Comparison of ENCODE assay signal across 26 cellular contexts in genomic region chr6:20328266-20328946, GRCh38.
DNase-seq lines count a peak whose midpoint lies in the region; ATAC-seq, FAIRE-seq and TF ChIP-seq lines count a peak whose summit lies in the region.
"Had no signal": no experiment of that assay in that cellular context is flagged by ENCODE, and none has a peak within 500 bp of the region (broad histone marks: within the 10 kb centered on the region; RNA-seq: fewer than 3 reads in every experiment).

No MANE protein-coding gene starts in this region.

- CTCF ChIA-PET in K562 (lab: Yijun Ruan, JAX; ENCODE audit: low intra/inter-chr PET ratio), result no interaction called here

- H3K36me3 ChIP-seq in right atrium auricular region, result no peaks in the 10 kb centered on the region
- no peaks in the 10 kb centered on the region for H3K36me3 ChIP-seq in K562 (ENCODE audit: control insufficient read depth, insufficient read depth, low read length)
- H3K36me3 ChIP-seq in neural progenitor cell, result no peaks in the 10 kb centered on the region

- H3K79me2 ChIP-seq in K562 (ENCODE audit: control insufficient read depth, insufficient read depth, low read length), result no peaks in the 10 kb centered on the region
- H3K79me2 ChIP-seq in neural progenitor cell (ENCODE audit: low read depth), result no peaks in the 10 kb centered on the region

- H3K9me3 Mint-ChIP-seq in neural progenitor cell (no peaks in the 10 kb centered on the region), type B pancreatic cell (no peaks in the 10 kb centered on the region)
- H3K9me3 Mint-ChIP-seq: CD14-positive monocyte, H9, HFFc6 had no signal

- H3K9me1 ChIP-seq in K562 (ENCODE audit: control insufficient read depth, insufficient read depth, low read length), result no peaks in the 10 kb centered on the region

- H3K27me3 Mint-ChIP-seq in neural progenitor cell (ENCODE audit: insufficient read depth, low read depth), result peaks cover 3% of the 10 kb centered on the region
- no peaks in the 10 kb centered on the region for H3K27me3 Mint-ChIP-seq in type B pancreatic cell

- ATAC-seq in left ventricle myocardium superior (peak; percentile 26), K562 (peak; percentile 39), GM19035 (IDR thresholded peaks at IDR 0.05; ENCODE audit: unreplicated experiment) (no peak)

- TF ChIP-seq RAD21 in K562 (CRISPR knock-in tag; conservative IDR thresholded peaks at IDR 0.05 in 1 of 2, IDR thresholded peaks at IDR 0.05 in 1 of 2), result no peak

- H3K4me3 ChIP-seq in right atrium auricular region (no peak overlapping the region), K562 (no peak overlapping the region), neural progenitor cell (no peak overlapping the region)
- H3K4me3 ChIP-seq: PC-9 had no signal

- H3K27me3 ChIP-seq in right atrium auricular region, result no peaks in the 10 kb centered on the region
- no peaks in the 10 kb centered on the region for H3K27me3 ChIP-seq in K562 (ENCODE audit: control insufficient read depth in 2 of 2, insufficient read depth in 2 of 2, low read length in 2 of 2)
- H3K27me3 ChIP-seq in neural progenitor cell, result no peaks in the 10 kb centered on the region

- no peaks in the 10 kb centered on the region for H3F3A ChIP-seq in neural progenitor cell (ENCODE audit: low read depth)

- DNase-seq in left ventricle myocardium superior (no peak), right atrium auricular region (ENCODE audit: low spot score) (no peak), K562 (ENCODE audit: extremely low read depth in 1 of 4, low spot score in 3 of 4) (no peak), neural progenitor cell (ENCODE audit: low spot score) (no peak), type B pancreatic cell (ENCODE audit: extremely low spot score, unreplicated experiment) (no peak), hepatic stellate cell (ENCODE audit: low spot score) (no peak), inferior parietal cortex (ENCODE audit: extremely low spot score) (no peak)
- DNase-seq: DMS53, GF-D8, H9, HFFc6, MM.1S, NCI-H1048, NCI-H146, NCI-H2029, NCI-H2227 treated with DMSO at 0.1 percent for 48 hours, NCI-H510A, NCI-H748 treated with DMSO at 0.1 percent for 48 hours, PC-9, SHP77 treated with DMSO at 0.1 percent for 48 hours had no signal

- POLR2A ChIA-PET in K562 (lab: Yijun Ruan, JAX), result interaction anchor here (0.5 to 1.3 kb wide), 4 partner anchors 13 to 75 kb away, joined by 3 read pairs; no protein-coding TSS in a partner anchor

- H3K27ac Mint-ChIP-seq in neural progenitor cell (peak overlapping the region; percentile 15), type B pancreatic cell (peak overlapping the region; percentile 40)
- H3K27ac Mint-ChIP-seq: B cell, HFFc6 had no signal

- H3K36me3 Mint-ChIP-seq in neural progenitor cell (no peaks in the 10 kb centered on the region), type B pancreatic cell (no peaks in the 10 kb centered on the region)
- H3K36me3 Mint-ChIP-seq: CD14-positive monocyte had no signal

- in situ Hi-C loops in K562 (cut with MboI), result no loop called here

- no peak overlapping the region for H3K4me3 Mint-ChIP-seq in neural progenitor cell
- no peak overlapping the region for H3K4me3 Mint-ChIP-seq in type B pancreatic cell
- H3K4me3 Mint-ChIP-seq: B cell, CD14-positive monocyte, H9, HFFc6 had no signal

- H3K4me2 ChIP-seq in K562 (ENCODE audit: insufficient read depth, low read length) (no peak overlapping the region), neural progenitor cell (no peak overlapping the region)
- H3K4me2 ChIP-seq: PC-9 had no signal

- WGBS in K562 (ENCODE audit: insufficient coverage, low coverage, missing lambda C conversion rate), result 31% methylated on average over 5 of the region's 5 CpGs

- H3K9ac ChIP-seq in K562 (ENCODE audit: insufficient read depth in 1 of 2, low read depth in 2 of 2, low read length in 2 of 2) (no peak overlapping the region), neural progenitor cell (no peak overlapping the region)

- peak overlapping the region in 1 of 2 donors; percentile 34 for H3K27ac ChIP-seq in right atrium auricular region
- H3K27ac ChIP-seq in K562 (ENCODE audit: extremely low read depth, low read depth, low read length), result no peak overlapping the region
- no peak overlapping the region for H3K27ac ChIP-seq in neural progenitor cell
- H3K27ac ChIP-seq: PC-9, RWPE1 had no signal

- intact Hi-C loops in left ventricle myocardium superior (cut with micrococcal nuclease) (no loop called here), K562 (cut with micrococcal nuclease) (no loop called here)

- H3K9me3 ChIP-seq in right atrium auricular region (no peaks in the 10 kb centered on the region), K562 (replicated peaks; ENCODE audit: control insufficient read depth, insufficient read depth, low read depth, low read length) (peaks cover 5% of the 10 kb centered on the region; the same call in 1 of the 2 replicates), neural progenitor cell (ENCODE audit: low read depth) (no peaks in the 10 kb centered on the region)

- no peak for TF ChIP-seq EP300 in K562 (IDR thresholded peaks at IDR 0.05; ENCODE audit: low read length)

- BruUV-seq in K562 (replicated peaks; lab: Mats Ljungman, UMichigan), result no TSS peak

- H4K20me1 ChIP-seq in K562 (replicated peaks; ENCODE audit: control insufficient read depth, insufficient read depth, low read length) (no peaks in the 10 kb centered on the region), neural progenitor cell (ENCODE audit: low read depth) (no peaks in the 10 kb centered on the region)

- no peak for FAIRE-seq in K562 (lab: Jason Lieb, UNC)
- FAIRE-seq: A204.1, GM19239 had no signal

- H2AFZ ChIP-seq in K562 (ENCODE audit: low read depth, low read length), result no peak overlapping the region
- no peak overlapping the region for H2AFZ ChIP-seq in neural progenitor cell (replicated peaks)
- H2AFZ ChIP-seq: PC-9 had no signal

- H3K4me1 Mint-ChIP-seq in neural progenitor cell (peaks cover 8% of the 10 kb centered on the region), type B pancreatic cell (ENCODE audit: unreplicated experiment) (no peaks in the 10 kb centered on the region)

- TF ChIP-seq CTCF in right atrium auricular region (IDR thresholded peaks at IDR 0.05), result no peak
- TF ChIP-seq CTCF in K562 (IDR thresholded peaks at IDR 0.05 in 2 of 3, conservative IDR thresholded peaks at IDR 0.05 in 1 of 3; ENCODE audit: insufficient read depth in 2 of 3, low read depth in 1 of 3, low read length in 3 of 3), result no peak
- TF ChIP-seq CTCF in neural progenitor cell (IDR thresholded peaks at IDR 0.05), result no peak
- no peak for TF ChIP-seq CTCF in type B pancreatic cell (conservative IDR thresholded peaks at IDR 0.05)

- TF ChIP-seq POLR2A in K562 (conservative IDR thresholded peaks at IDR 0.05), result no peak

- peaks cover 0 to 5% of the 10 kb centered on the region in 2 donors for H3K4me1 ChIP-seq in right atrium auricular region
- peaks cover 4 to 6% of the 10 kb centered on the region in 2 experiments; a peak in 3 of 5 replicates for H3K4me1 ChIP-seq in K562 (replicated peaks in 1 of 2; ENCODE audit: control insufficient read depth in 2 of 2, insufficient read depth in 2 of 2, low read length in 2 of 2)
- H3K4me1 ChIP-seq in neural progenitor cell, result no peaks in the 10 kb centered on the region

TF ChIP-seq in K562, 482 proteins besides CTCF, POLR2A, EP300 and RAD21:
- TF ChIP-seq SAFB (IDR thresholded peaks at IDR 0.05; ENCODE audit: borderline replicate concordance, low read depth, low read length) (no peak), KDM1A (IDR thresholded peaks at IDR 0.05) (no peak), PPARD (CRISPR knock-in tag; IDR thresholded peaks at IDR 0.05) (no peak), JUND (IDR thresholded peaks at IDR 0.05; ENCODE audit: borderline replicate concordance, low read depth, low read length) (no peak), JUND (tag; IDR thresholded peaks at IDR 0.05; ENCODE audit: borderline replicate concordance, low read depth, low read length) (no peak), HMG20B (CRISPR knock-in tag; IDR thresholded peaks at IDR 0.05) (no peak), PRDM10 (IDR thresholded peaks at IDR 0.05; ENCODE audit: partially characterized antibody) (no peak), NELFE (IDR thresholded peaks at IDR 0.05; ENCODE audit: insufficient read depth, insufficient read length) (no peak), ZNF780A (CRISPR knock-in tag; IDR thresholded peaks at IDR 0.05) (no peak), MAZ (CRISPR knock-in tag; conservative IDR thresholded peaks at IDR 0.05 in 1 of 2, IDR thresholded peaks at IDR 0.05 in 1 of 2) (no peak), ATF1 (CRISPR knock-in tag; IDR thresholded peaks at IDR 0.05) (no peak), ATF1 (tag; IDR thresholded peaks at IDR 0.05) (no peak), ZNF384 (IDR thresholded peaks at IDR 0.05; ENCODE audit: low read depth, low read length) (no peak), RAD51 (IDR thresholded peaks at IDR 0.05; ENCODE audit: borderline replicate concordance, low read depth) (no peak), GATAD2B (IDR thresholded peaks at IDR 0.05; ENCODE audit: borderline replicate concordance) (no peak)
TF ChIP-seq in K562: peak in this region for 0.
